11 cellular contexts compared by ENCODE assay signal in genomic region chr5:8907168-8907868, GRCh38.
A peak's percentile ranks its signal among the peaks of the same experiment; 100 is the strongest.
DNase-seq lines count a peak whose midpoint lies in the region; ATAC-seq and TF ChIP-seq lines count a peak whose summit lies in the region.
"Had no signal": no experiment of that assay in that cellular context is flagged by ENCODE, and none has a peak within 500 bp of the region (broad histone marks: within the 10 kb centered on the region; RNA-seq: fewer than 3 reads in every experiment).

No MANE protein-coding gene starts in this region.

- DNase-seq in H4 (ENCODE audit: low spot score) = peak; percentile 47
- no peak for DNase-seq in SK-N-SH
- DNase-seq in fibroblast of lung (ENCODE audit: low read depth in 2 of 2) = peak; percentile 82 to 92
- peak; percentile 40 for DNase-seq in stromal cell of bone marrow (ENCODE audit: low read depth)
- no peak for DNase-seq in DMS79 (lab: John Stamatoyannopoulos, UW)
- no peak for DNase-seq in hepatocyte (ENCODE audit: low spot score)
- DNase-seq: activated T-cell treated with anti-CD3 and anti-CD28 coated beads for 4 hours, NCI-H774 had no signal

- H3K4me2 ChIP-seq in SK-N-SH = peak overlapping the region; percentile 43
- H3K4me2 ChIP-seq in fibroblast of lung (ENCODE audit: extremely low read depth, insufficient read depth, low read length) = peak overlapping the region; percentile 11
- H3K4me2 ChIP-seq in hepatocyte = no peak overlapping the region

- H3K9ac ChIP-seq in SK-N-SH (peak overlapping the region; percentile 37; the same call in 1 of the 2 replicates), fibroblast of lung (ENCODE audit: insufficient read depth, low read length) (no peak overlapping the region)

- no peak overlapping the region for H3K4me3 ChIP-seq in SK-N-SH (ENCODE audit: low read depth in 2 of 2, low read length in 1 of 2)
- H3K4me3 ChIP-seq in fibroblast of lung (replicated peaks in 1 of 4; ENCODE audit: control extremely low read depth in 1 of 4, insufficient read depth in 1 of 4, low read depth in 3 of 4, low read length in 4 of 4) = no peak overlapping the region
- H3K4me3 ChIP-seq in hepatocyte = no peak overlapping the region
- H3K4me3 ChIP-seq: body of pancreas, right atrium auricular region had no signal

- ATAC-seq in HG03457 (IDR thresholded peaks at IDR 0.05; ENCODE audit: unreplicated experiment) = no peak
- ATAC-seq: body of pancreas had no signal

- H2AFZ ChIP-seq in SK-N-SH (ENCODE audit: low read depth) (0 out of 2 replicates have a peak overlapping the region, but pooled peaks have one; percentile 17), fibroblast of lung (ENCODE audit: low read length) (no peak overlapping the region), hepatocyte (no peak overlapping the region)

- CTCF ChIA-PET in SK-N-SH (lab: Yijun Ruan, JAX) = interaction anchor here (0.6 to 3.1 kb wide), 39 partner anchors 8 to 1319 kb away, joined by 3 to 29 read pairs (median 3); no protein-coding TSS in a partner anchor

- 15% methylated on average over 8 of the region's 8 CpGs for WGBS in SK-N-SH (ENCODE audit: low lambda C conversion rate)
- WGBS in hepatocyte (ENCODE audit: low lambda C conversion rate, missing lambda C conversion rate) = 86% methylated on average over 8 of the region's 8 CpGs

- H3K9me2 ChIP-seq in SK-N-SH (no peaks in the 10 kb centered on the region), hepatocyte (replicated peaks; ENCODE audit: insufficient read depth) (no peaks in the 10 kb centered on the region)

- POLR2A ChIA-PET in SK-N-SH (lab: Yijun Ruan, JAX) = no interaction called here

- TF ChIP-seq CTCF in SK-N-SH (IDR thresholded peaks at IDR 0.05) (no peak), fibroblast of lung (conservative IDR thresholded peaks at IDR 0.05 in 1 of 2, IDR thresholded peaks at IDR 0.05 in 1 of 2; ENCODE audit: low read depth in 1 of 2, low read length in 2 of 2) (no peak), hepatocyte (IDR thresholded peaks at IDR 0.05; ENCODE audit: poor library complexity) (no peak)

- H4K20me1 ChIP-seq in SK-N-SH (ENCODE audit: insufficient read depth) (no peaks in the 10 kb centered on the region), fibroblast of lung (ENCODE audit: control insufficient read depth, extremely low read depth, insufficient read depth, low read length) (no peaks in the 10 kb centered on the region), hepatocyte (ENCODE audit: insufficient read depth, poor library complexity, severe bottlenecking) (no peaks in the 10 kb centered on the region)

- no peak for TF ChIP-seq RAD21 in SK-N-SH (IDR thresholded peaks at IDR 0.05; ENCODE audit: low read length)

- H3K27me3 ChIP-seq in SK-N-SH (ENCODE audit: insufficient read depth) = no peaks in the 10 kb centered on the region
- H3K27me3 ChIP-seq in fibroblast of lung (ENCODE audit: control insufficient read depth, insufficient read depth, low read length) = no peaks in the 10 kb centered on the region
- H3K27me3 ChIP-seq in hepatocyte = no peaks in the 10 kb centered on the region
- H3K27me3 ChIP-seq: body of pancreas, right atrium auricular region had no signal

- H3F3A ChIP-seq in SK-N-SH (replicated peaks; ENCODE audit: insufficient read depth) = peaks cover 10% of the 10 kb centered on the region

- H3K4me1 ChIP-seq in SK-N-SH (ENCODE audit: control insufficient read depth in 1 of 2, insufficient read depth in 2 of 2, low read depth in 1 of 2, low read length in 1 of 2) (peaks cover 0 to 4% of the 10 kb centered on the region in 2 experiments; a peak in 2 of 4 replicates), fibroblast of lung (ENCODE audit: control insufficient read depth, extremely low read depth, insufficient read depth, low read length) (peaks cover 14% of the 10 kb centered on the region), hepatocyte (ENCODE audit: insufficient read depth) (no peaks in the 10 kb centered on the region)
- H3K4me1 ChIP-seq: body of pancreas, right atrium auricular region had no signal

- peak in 1 of 2 experiments; percentile 68; a peak in 2 of 4 replicates for TF ChIP-seq EP300 in SK-N-SH (IDR thresholded peaks at IDR 0.05; ENCODE audit: borderline replicate concordance in 1 of 2, low read depth in 1 of 2, low read length in 1 of 2)

- peak overlapping the region in 1 of 2 experiments; percentile 73; a peak in 2 of 4 replicates for H3K27ac ChIP-seq in SK-N-SH (ENCODE audit: low read depth in 2 of 2, low read length in 1 of 2)
- peak overlapping the region; percentile 74 for H3K27ac ChIP-seq in fibroblast of lung (ENCODE audit: insufficient read depth, low read length)
- no peak overlapping the region for H3K27ac ChIP-seq in hepatocyte
- H3K27ac ChIP-seq: body of pancreas, right atrium auricular region had no signal

- H3K79me2 ChIP-seq in SK-N-SH (ENCODE audit: insufficient read depth) (no peaks in the 10 kb centered on the region), fibroblast of lung (ENCODE audit: control insufficient read depth, insufficient read depth, low read length) (no peaks in the 10 kb centered on the region), hepatocyte (no peaks in the 10 kb centered on the region)

- H3K36me3 ChIP-seq in SK-N-SH (replicated peaks in 1 of 2; ENCODE audit: control insufficient read depth in 1 of 2, insufficient read depth in 2 of 2, low read length in 1 of 2) (no peaks in the 10 kb centered on the region), fibroblast of lung (ENCODE audit: control insufficient read depth, insufficient read depth, low read length) (no peaks in the 10 kb centered on the region), hepatocyte (replicated peaks; ENCODE audit: insufficient read depth, low read depth) (no peaks in the 10 kb centered on the region)
- H3K36me3 ChIP-seq: right atrium auricular region had no signal

- no peaks in the 10 kb centered on the region for H3K9me3 ChIP-seq in SK-N-SH
- no peaks in the 10 kb centered on the region for H3K9me3 ChIP-seq in fibroblast of lung (ENCODE audit: control insufficient read depth, insufficient read depth, low read depth, low read length)
- no peaks in the 10 kb centered on the region for H3K9me3 ChIP-seq in hepatocyte (ENCODE audit: low read depth)
- H3K9me3 ChIP-seq: body of pancreas, right atrium auricular region had no signal

TF ChIP-seq in SK-N-SH, 30 proteins besides CTCF, POLR2A, EP300 and RAD21:
- TF ChIP-seq CHD2 (IDR thresholded peaks at IDR 0.05; ENCODE audit: low read length, partially characterized antibody) = no peak
- peak; percentile 71 for TF ChIP-seq PBX3 (IDR thresholded peaks at IDR 0.05)
- no peak for TF ChIP-seq FOXJ3 (CRISPR knock-in tag; IDR thresholded peaks at IDR 0.05)
- TF ChIP-seq TCF12 (IDR thresholded peaks at IDR 0.05) = peak; percentile 85
- TF ChIP-seq FOSL2 (IDR thresholded peaks at IDR 0.05; ENCODE audit: borderline replicate concordance, low read depth) = peak; percentile 86
- peak; percentile 86 for TF ChIP-seq JUND (IDR thresholded peaks at IDR 0.05)
- peak; percentile 38; the same call in 1 of the 2 replicates for TF ChIP-seq RXRA (IDR thresholded peaks at IDR 0.05; ENCODE audit: borderline replicate concordance, low read depth)
- peak; percentile 53; the same call in 1 of the 2 replicates for TF ChIP-seq MEF2A (IDR thresholded peaks at IDR 0.05; ENCODE audit: borderline replicate concordance, low read depth)
- no peak for TF ChIP-seq RFX5 (IDR thresholded peaks at IDR 0.05; ENCODE audit: low read length)
- peak; percentile 72; the same call in 1 of the 2 replicates for TF ChIP-seq TEAD4 (IDR thresholded peaks at IDR 0.05; ENCODE audit: borderline replicate concordance, insufficient read depth)

Comparison
In these comparisons a context has a peak if more than half of its experiments do, and no peak if none do; other contexts are left out.
1. DNase-seq: peak in H4 (single experiment), fibroblast of lung (2 of 2) and stromal cell of bone marrow (single experiment); none in SK-N-SH (single experiment), DMS79 (single experiment) and hepatocyte (single experiment).